9 cellular contexts compared by ENCODE assay signal in genomic region chr7:124856299-124856888, GRCh38.
DNase-seq lines count a peak whose midpoint lies in the region; ATAC-seq and TF ChIP-seq lines count a peak whose summit lies in the region.
"Had no signal": no experiment of that assay in that cellular context is flagged by ENCODE, and none has a peak within 500 bp of the region (broad histone marks: within the 10 kb centered on the region; RNA-seq: fewer than 3 reads in every experiment).

No MANE protein-coding gene starts in this region.

- CTCF ChIA-PET in activated CD4-positive, alpha-beta T cell treated with anti-CD3 and anti-CD28 coated beads for 36 hours (lab: Charles Lee): interaction anchor here (1.1 kb wide), 1 partner anchor 701 kb away, joined by 4 read pairs; no protein-coding TSS in a partner anchor

- POLR2A ChIA-PET in activated CD4-positive, alpha-beta T cell treated with anti-CD3 and anti-CD28 coated beads for 36 hours (lab: Charles Lee): no interaction called here

- H3K27me3 ChIP-seq in cardiac muscle cell: no peaks in the 10 kb centered on the region

- no peaks in the 10 kb centered on the region for H3K9me3 Mint-ChIP-seq in naive B cell
- H3K9me3 Mint-ChIP-seq in activated CD4-positive, alpha-beta T cell treated with anti-CD3 and anti-CD28 coated beads for 36 hours (ENCODE audit: low read depth): no peaks in the 10 kb centered on the region

- no peaks in the 10 kb centered on the region for H3K4me1 ChIP-seq in cardiac muscle cell (ENCODE audit: low read depth)

- no peak overlapping the region for H3K4me3 Mint-ChIP-seq in naive B cell
- H3K4me3 Mint-ChIP-seq in activated CD4-positive, alpha-beta T cell treated with anti-CD3 and anti-CD28 coated beads for 36 hours: no peak overlapping the region

- ATAC-seq in HG02870 (IDR thresholded peaks at IDR 0.05; ENCODE audit: unreplicated experiment) (peak; percentile 57), naive B cell (ENCODE audit: low read depth in 2 of 2) (no peak)
- ATAC-seq in activated CD4-positive, alpha-beta T cell treated with anti-CD3 and anti-CD28 coated beads for 36 hours: no peak

- no peaks in the 10 kb centered on the region for H3K4me1 Mint-ChIP-seq in naive B cell
- H3K4me1 Mint-ChIP-seq in activated CD4-positive, alpha-beta T cell treated with anti-CD3 and anti-CD28 coated beads for 36 hours: no peaks in the 10 kb centered on the region

- H3K27me3 Mint-ChIP-seq in naive B cell: no peaks in the 10 kb centered on the region
- H3K27me3 Mint-ChIP-seq in activated CD4-positive, alpha-beta T cell treated with anti-CD3 and anti-CD28 coated beads for 36 hours: no peaks in the 10 kb centered on the region

- peak; percentile 63 for TF ChIP-seq CTCF in cardiac muscle cell (IDR thresholded peaks at IDR 0.05; ENCODE audit: low read depth, low read length)

- intact Hi-C loops in cardiac septum (cut with DNase I): no loop called here
- intact Hi-C loops in activated CD4-positive, alpha-beta T cell treated with anti-CD3 and anti-CD28 coated beads for 36 hours (cut with DNase I, micrococcal nuclease): loop anchor here in 1 of 2 experiments (2.0 to 5.0 kb wide), 2 partner anchors 699 to 756 kb away; no protein-coding TSS in a partner anchor

- H3K27ac Mint-ChIP-seq in naive B cell: peak overlapping the region in 4 of 6 donors; percentile 0 to 87 (median 30)
- H3K27ac Mint-ChIP-seq in activated CD4-positive, alpha-beta T cell treated with anti-CD3 and anti-CD28 coated beads for 36 hours: no peak overlapping the region

- peaks cover 3% of the 10 kb centered on the region for H3K36me3 ChIP-seq in cardiac muscle cell

- peaks cover 0 to 9% of the 10 kb centered on the region in 2 donors for H3K36me3 Mint-ChIP-seq in naive B cell
- H3K36me3 Mint-ChIP-seq in activated CD4-positive, alpha-beta T cell treated with anti-CD3 and anti-CD28 coated beads for 36 hours (ENCODE audit: low read depth): peaks cover 25% of the 10 kb centered on the region

- no peak overlapping the region for H3K4me3 ChIP-seq in cardiac muscle cell

- H3K27ac ChIP-seq in cardiac muscle cell: no peak overlapping the region
- H3K27ac ChIP-seq: epithelial cell of prostate had no signal

- DNase-seq in cardiac muscle cell (ENCODE audit: low read depth in 1 of 2, low spot score in 1 of 2): peak; percentile 49 to 56
- no peak for DNase-seq in cardiac septum (ENCODE audit: low spot score)
- peak; percentile 3 for DNase-seq in NCI-H345 treated with DMSO at 0.1 percent for 48 hours (lab: John Stamatoyannopoulos, UW; ENCODE audit: unreplicated experiment)
- DNase-seq in cerebellar cortex (ENCODE audit: low spot score): peak; percentile 61
- DNase-seq in naive B cell: no peak
- DNase-seq in activated T-cell treated with anti-CD3 and anti-CD28 coated beads for 4 hours: no peak
- DNase-seq in activated CD4-positive, alpha-beta T cell treated with anti-CD3 and anti-CD28 coated beads for 36 hours: no peak

- no peaks in the 10 kb centered on the region for H3K9me3 ChIP-seq in cardiac muscle cell (ENCODE audit: low read depth)

Comparison
In these comparisons a context has a peak if more than half of its experiments do, and no peak if none do; other contexts are left out.
1. DNase-seq: peak in cardiac muscle cell (2 of 2), NCI-H345 treated with DMSO at 0.1 percent for 48 hours (single experiment) and cerebellar cortex (single experiment); none in cardiac septum (single experiment), naive B cell (single experiment), activated T-cell treated with anti-CD3 and anti-CD28 coated beads for 4 hours (single experiment) and activated CD4-positive, alpha-beta T cell treated with anti-CD3 and anti-CD28 coated beads for 36 hours (single experiment).